31 cellular contexts compared by ENCODE assay signal in the genomic region with DNA sequence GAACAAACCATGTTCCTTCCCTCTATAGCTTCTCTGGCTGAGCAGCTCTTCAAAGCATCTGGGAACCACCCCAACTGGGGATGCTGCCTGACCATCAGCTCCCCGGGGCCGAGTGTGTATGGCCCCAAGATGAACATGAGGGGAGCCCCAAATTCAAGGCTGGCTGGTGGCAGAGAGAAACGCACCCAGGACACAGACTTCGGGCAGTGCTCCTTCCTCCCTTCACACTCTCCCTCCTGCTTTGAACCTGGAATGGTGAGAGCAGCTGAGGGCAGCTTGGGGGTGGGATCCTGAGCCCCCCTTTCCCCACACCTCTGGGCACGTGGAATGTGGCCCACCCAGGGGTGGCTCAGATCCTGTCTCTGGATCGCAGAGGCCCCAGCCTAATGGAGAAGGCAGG. TPM values are rescaled to one million over a fixed set of nuclear protein-coding genes. Genes with fewer than 3 reads are reported as not detected.
"Had no signal": no experiment of that assay in that cellular context is flagged by ENCODE, and none has a peak within 500 bp of the region (broad histone marks: within the 10 kb centered on the region; RNA-seq: fewer than 3 reads in every experiment).

No MANE protein-coding gene starts in this region.

- H3K4me3 Mint-ChIP-seq: activated CD4-positive, alpha-beta T cell treated with anti-CD3 and anti-CD28 coated beads, Interleukin-2, amount 10 ng/mL, durations not matched to agents 7 days and 5 days; activated CD8-positive, alpha-beta T cell treated with anti-CD3 and anti-CD28 coated beads for 36 hours; activated naive CD8-positive, alpha-beta T cell treated with anti-CD3 and anti-CD28 coated beads, Interleukin-2, amount 50 U/mL, for 24 hours; T-cell had no signal

- H3K36me3 ChIP-seq: ascending aorta had no signal

- H3K27ac ChIP-seq: ascending aorta, body of pancreas, KMS-11, SK-N-MC had no signal

- DNase-seq: activated CD4-positive, alpha-beta T cell treated with anti-CD3 and anti-CD28 coated beads, Interleukin-2, amount 10 ng/mL, durations not matched to agents 7 days and 5 days; activated CD4-positive, CD25-positive, alpha-beta regulatory T cell; activated CD8-positive, alpha-beta memory T cell treated with anti-CD3 and anti-CD28 coated beads, Interleukin-2, amount 50 U/mL, for 4 hours; activated CD8-positive, alpha-beta T cell treated with anti-CD3 and anti-CD28 coated beads for 36 hours; activated naive CD4-positive, alpha-beta T cell treated with Interleukin-2 at 50 U/mL for 16 hours; activated naive CD8-positive, alpha-beta T cell treated with anti-CD3 and anti-CD28 coated beads, Interleukin-2, amount 50 U/mL, for 24 hours; activated T-cell treated with anti-CD3 and anti-CD28 coated beads, Interleukin-2, amount 50 U/mL, for 72 hours; amniotic stem cell; body of pancreas; MV-4-11; NCI-H1092 treated with DMSO at 0.1 percent for 48 hours; NCI-H1417 treated with DMSO at 0.1 percent for 48 hours; NCI-H1694; NCI-H2029; NCI-H345; NCI-H510A treated with DMSO at 0.1 percent for 48 hours; NCI-H69; NK-92 treated with Interleukin-12 subunit alpha and Interleukin-12 subunit beta, amount 100 ng/mL, for 24 hours; OCI-M1; RPMI8226; T-cell; T-helper 2 cell; T1000 had no signal

- ATAC-seq: activated CD8-positive, alpha-beta T cell treated with anti-CD3 and anti-CD28 coated beads for 36 hours; activated naive CD4-positive, alpha-beta T cell treated with anti-CD3 and anti-CD28 coated beads, Interleukin-2, amount 50 U/mL, for 72 hours; activated naive CD8-positive, alpha-beta T cell treated with anti-CD3 and anti-CD28 coated beads, Interleukin-2, amount 50 U/mL, for 24 hours; activated T-cell treated with anti-CD3 and anti-CD28 coated beads, Interleukin-2, amount 50 U/mL, for 72 hours; body of pancreas; Panc1; Right ventricle myocardium inferior; T-cell had no signal

- H3K27ac Mint-ChIP-seq: activated CD4-positive, alpha-beta T cell treated with anti-CD3 and anti-CD28 coated beads, Interleukin-2, amount 10 ng/mL, durations not matched to agents 7 days and 5 days; activated CD8-positive, alpha-beta T cell treated with anti-CD3 and anti-CD28 coated beads for 36 hours; activated naive CD4-positive, alpha-beta T cell treated with anti-CD3 and anti-CD28 coated beads, Interleukin-2, amount 50 U/mL, for 72 hours; activated naive CD8-positive, alpha-beta T cell treated with anti-CD3 and anti-CD28 coated beads, Interleukin-2, amount 50 U/mL, for 24 hours; activated T-cell treated with anti-CD3 and anti-CD28 coated beads, Interleukin-2, amount 50 U/mL, for 72 hours; T-cell had no signal

- H3K4me3 ChIP-seq: ascending aorta, body of pancreas, SK-N-MC had no signal

- H3K4me1 Mint-ChIP-seq: activated CD4-positive, alpha-beta T cell treated with anti-CD3 and anti-CD28 coated beads, Interleukin-2, amount 10 ng/mL, durations not matched to agents 7 days and 5 days; activated naive CD8-positive, alpha-beta T cell treated with anti-CD3 and anti-CD28 coated beads, Interleukin-2, amount 50 U/mL, for 24 hours had no signal

- H3K4me1 ChIP-seq: ascending aorta, body of pancreas had no signal

- H3K9ac ChIP-seq: KMS-11 had no signal

- H3K4me2 ChIP-seq: KMS-11 had no signal

- H3K9me3 Mint-ChIP-seq: activated CD4-positive, alpha-beta T cell treated with anti-CD3 and anti-CD28 coated beads, Interleukin-2, amount 10 ng/mL, durations not matched to agents 7 days and 5 days; activated naive CD4-positive, alpha-beta T cell treated with anti-CD3 and anti-CD28 coated beads, Interleukin-2, amount 50 U/mL, for 72 hours; activated naive CD8-positive, alpha-beta T cell treated with anti-CD3 and anti-CD28 coated beads, Interleukin-2, amount 50 U/mL, for 24 hours; T-cell had no signal

- H3K9me3 ChIP-seq: ascending aorta, body of pancreas had no signal

- FAIRE-seq: TTC549 had no signal

- H3K36me3 Mint-ChIP-seq: activated naive CD4-positive, alpha-beta T cell treated with anti-CD3 and anti-CD28 coated beads, Interleukin-2, amount 50 U/mL, for 72 hours; T-cell had no signal

- H3K27me3 ChIP-seq: ascending aorta, body of pancreas had no signal

RNA-seq across cellular contexts. Expression of a gene that starts 17.2 kb away (rescaled TPM):
- total RNA-seq: activated CD4-positive, alpha-beta T cell treated with anti-CD3 and anti-CD28 coated beads, Interleukin-2, amount 10 ng/mL, durations not matched to agents 7 days and 5 days; activated CD8-positive, alpha-beta T cell treated with anti-CD3 and anti-CD28 coated beads for 36 hours; activated naive CD4-positive, alpha-beta T cell treated with anti-CD3 and anti-CD28 coated beads, Interleukin-2, amount 50 U/mL, for 72 hours; activated T-cell treated with anti-CD3 and anti-CD28 coated beads, Interleukin-2, amount 50 U/mL, for 72 hours; ascending aorta; body of pancreas; MCF 10A; Right ventricle myocardium inferior; T-cell had no signal
